18 cellular contexts compared by ENCODE assay signal in the genomic region with DNA sequence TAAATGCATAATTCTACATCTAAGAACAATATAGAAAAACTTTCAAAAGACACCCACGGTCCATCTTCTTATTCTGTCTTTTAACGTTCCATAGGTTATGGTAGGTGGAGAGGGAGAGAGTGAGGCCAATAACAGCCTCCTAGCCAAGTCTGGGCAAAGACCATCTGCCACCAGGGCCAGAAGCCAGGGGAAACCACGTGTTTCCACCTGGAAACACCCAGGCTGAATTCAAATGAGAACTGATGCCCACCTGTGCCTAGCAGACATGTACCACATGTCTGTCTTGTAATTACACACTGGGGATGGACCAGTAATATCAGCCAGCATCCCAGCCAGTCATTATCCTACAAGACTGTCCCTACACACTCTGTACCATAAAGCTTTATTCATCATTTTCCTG.
DNase-seq lines count a peak whose midpoint lies in the region; ATAC-seq and TF ChIP-seq lines count a peak whose summit lies in the region.
"Had no signal": no experiment of that assay in that cellular context is flagged by ENCODE, and none has a peak within 500 bp of the region (broad histone marks: within the 10 kb centered on the region; RNA-seq: fewer than 3 reads in every experiment).

No MANE protein-coding gene starts in this region.

- TF ChIP-seq CTCF in mammary epithelial cell (conservative IDR thresholded peaks at IDR 0.05 in 1 of 2, IDR thresholded peaks at IDR 0.05 in 1 of 2; ENCODE audit: extremely low read depth in 1 of 2, insufficient read depth in 1 of 2, low read depth in 1 of 2, low read length in 2 of 2), result no peak
- no peak for TF ChIP-seq CTCF in foreskin keratinocyte (conservative IDR thresholded peaks at IDR 0.05)

- CTCF ChIA-PET in mammary epithelial cell (lab: Charles Lee; ENCODE audit: low non-redundant PET), result no interaction called here

- no peaks in the 10 kb centered on the region for H3K9me3 ChIP-seq in mammary epithelial cell (replicated peaks; ENCODE audit: insufficient read depth, low read length)
- H3K9me3 ChIP-seq: BLaER1, Caco-2 had no signal

- H3K4me3 ChIP-seq in mammary epithelial cell (replicated peaks in 1 of 3; ENCODE audit: insufficient read depth in 1 of 3, low read depth in 2 of 3, low read length in 3 of 3), result no peak overlapping the region
- H3K4me3 ChIP-seq: BLaER1, GM23338 had no signal

- peak; percentile 34 for DNase-seq in NCI-H1694 treated with DMSO at 0.1 percent for 48 hours (lab: John Stamatoyannopoulos, UW)
- no peak for DNase-seq in NCI-H1694 (lab: John Stamatoyannopoulos, UW)
- peak; percentile 91 for DNase-seq in G401 (ENCODE audit: low spot score)
- peak; percentile 88 for DNase-seq in cerebellar cortex (ENCODE audit: low spot score)
- no peak for DNase-seq in mammary epithelial cell
- DNase-seq in foreskin keratinocyte, result no peak
- DNase-seq: Caco-2; CD4-positive, CD25-positive, alpha-beta regulatory T cell; CD8-positive, alpha-beta T cell; DMS53; DMS79 treated with DMSO at 0.1 percent for 48 hours; H9 had no signal

- dilution Hi-C loops in mammary epithelial cell (cut with HindIII; ENCODE audit: low sequenced_read_pairs), result no loop called here

- no TSS peak for BruUV-seq in mammary epithelial cell (replicated peaks; lab: Mats Ljungman, UMichigan)

- ATAC-seq in foreskin keratinocyte (no peak), GM19035 (IDR thresholded peaks at IDR 0.05; ENCODE audit: unreplicated experiment) (no peak)
- ATAC-seq: CD8-positive, alpha-beta T cell; GM23338; HCT116 had no signal

- 25% methylated on average over 3 of the region's 3 CpGs for WGBS in mammary epithelial cell (ENCODE audit: low coverage, missing lambda C conversion rate)

- H3K27ac ChIP-seq in mammary epithelial cell (ENCODE audit: insufficient read depth, low read depth, low read length), result no peak overlapping the region
- no peak overlapping the region for H3K27ac ChIP-seq in foreskin keratinocyte
- H3K27ac ChIP-seq: 22Rv1, BLaER1, C4-2B had no signal

- no peaks in the 10 kb centered on the region for H3K79me2 ChIP-seq in mammary epithelial cell (ENCODE audit: insufficient read depth, low read length)

- intact Hi-C loops in mammary epithelial cell (cut with micrococcal nuclease), result no loop called here

- H3K9ac ChIP-seq in mammary epithelial cell (ENCODE audit: insufficient read depth, low read length), result no peak overlapping the region
- H3K9ac ChIP-seq: BLaER1 had no signal

- no peak overlapping the region for H2AFZ ChIP-seq in mammary epithelial cell (ENCODE audit: low read depth, low read length)
- H2AFZ ChIP-seq: GM23338 had no signal

- H3K4me1 ChIP-seq in mammary epithelial cell (ENCODE audit: insufficient read depth, low read length) (no peaks in the 10 kb centered on the region), foreskin keratinocyte (no peaks in the 10 kb centered on the region)
- H3K4me1 ChIP-seq: BLaER1, Caco-2 had no signal

- no peak overlapping the region for H3K4me2 ChIP-seq in mammary epithelial cell (ENCODE audit: insufficient read depth, low read depth, low read length)
- H3K4me2 ChIP-seq: BLaER1, GM23338 had no signal

- in situ Hi-C loops in G401 (cut with HindIII; ENCODE audit: low sequenced_read_pairs), result no loop called here
- in situ Hi-C loops in mammary epithelial cell (cut with MboI; ENCODE audit: low sequenced_read_pairs in 2 of 2), result no loop called here

- H3K27me3 ChIP-seq in mammary epithelial cell (ENCODE audit: insufficient read depth, low read length), result no peaks in the 10 kb centered on the region
- H3K27me3 ChIP-seq in foreskin keratinocyte, result no peaks in the 10 kb centered on the region
- H3K27me3 ChIP-seq: BLaER1 had no signal

- no peaks in the 10 kb centered on the region for H3K36me3 ChIP-seq in mammary epithelial cell (ENCODE audit: insufficient read depth, low read length)
- H3K36me3 ChIP-seq: BLaER1 had no signal

- no peaks in the 10 kb centered on the region for H4K20me1 ChIP-seq in mammary epithelial cell (ENCODE audit: insufficient read depth, low read length)
- H4K20me1 ChIP-seq: BLaER1 had no signal

Comparison
In these comparisons a context has a peak if more than half of its experiments do, and no peak if none do; other contexts are left out.
1. DNase-seq: peak in NCI-H1694 treated with DMSO at 0.1 percent for 48 hours (single experiment), G401 (single experiment) and cerebellar cortex (single experiment); none in NCI-H1694 (single experiment), mammary epithelial cell (single experiment) and foreskin keratinocyte (0 of 2).